ENCODE assay signal across 22 cellular contexts in genomic region chr1:206502403-206502802, GRCh38. TPM values are rescaled to one million over a fixed set of nuclear protein-coding genes. Genes with fewer than 3 reads are reported as not detected.
"Had no signal": no experiment of that assay in that cellular context is flagged by ENCODE, and none has a peak within 500 bp of the region (broad histone marks: within the 10 kb centered on the region; RNA-seq: fewer than 3 reads in every experiment).

No MANE protein-coding gene starts in this region.

- H3K4me3 Mint-ChIP-seq: memory B cell; naive B cell; neural progenitor cell; stimulated activated naive CD8-positive, alpha-beta T cell treated with anti-CD3 and anti-CD28 coated beads, Interleukin-15, Interleukin-2, amounts not matched to agents 100 ng/mL and 50 ng/mL, for 24 hours had no signal

- H3K9me3 ChIP-seq: adrenal gland, gastroesophageal sphincter, heart left ventricle, mucosa of descending colon, psoas muscle had no signal

- H2AFZ ChIP-seq: neural progenitor cell had no signal

- H3K36me3 ChIP-seq: adrenal gland, cardiac muscle cell, gastroesophageal sphincter, neural progenitor cell had no signal

- DNase-seq: activated CD8-positive, alpha-beta memory T cell treated with anti-CD3 and anti-CD28 coated beads for 24 hours; activated CD8-positive, alpha-beta memory T cell treated with anti-CD3 and anti-CD28 coated beads, Interleukin-2, amount 50 U/mL, for 48 hours; activated effector memory CD4-positive, alpha-beta T cell treated with anti-CD3 and anti-CD28 coated beads, Interleukin-2, amount 50 U/mL, for 16 hours; activated T-cell treated with anti-CD3 and anti-CD28 coated beads, Interleukin-2, amount 50 U/mL, for 48 hours; adrenal gland; dorsolateral prefrontal cortex; left ventricle myocardium superior; naive B cell; right cardiac atrium; stimulated activated CD4-positive, alpha-beta T cell treated with anti-CD3 and anti-CD28 coated beads, Interleukin-15, amount 100 ng/mL, for 24 hours; stimulated activated CD4-positive, alpha-beta T cell treated with anti-CD3 and anti-CD28 coated beads, Interleukin-2, amount 100 ng/mL, for 48 hours had no signal

- H3K27ac ChIP-seq: dorsolateral prefrontal cortex, epithelial cell of prostate, neural progenitor cell had no signal

- H3K36me3 Mint-ChIP-seq: activated naive CD4-positive, alpha-beta T cell treated with anti-CD3 and anti-CD28 coated beads, Interleukin-2, amount 50 U/mL, for 72 hours; naive B cell; neural progenitor cell had no signal

- H3K4me3 ChIP-seq: adrenal gland, cardiac muscle cell, dorsolateral prefrontal cortex, gastroesophageal sphincter, heart left ventricle, mucosa of descending colon, neural progenitor cell, psoas muscle had no signal

- H3K9me3 Mint-ChIP-seq: activated naive CD4-positive, alpha-beta T cell treated with anti-CD3 and anti-CD28 coated beads, Interleukin-2, amount 50 U/mL, for 72 hours; memory B cell; naive B cell; neural progenitor cell; stimulated activated naive CD8-positive, alpha-beta T cell treated with anti-CD3 and anti-CD28 coated beads, Interleukin-15, Interleukin-2, amounts not matched to agents 100 ng/mL and 50 ng/mL, for 24 hours had no signal

- H3K4me2 ChIP-seq: neural progenitor cell had no signal

- H3K27me3 Mint-ChIP-seq: memory B cell had no signal

- H3K27me3 ChIP-seq: adrenal gland, cardiac muscle cell had no signal

- H3K27ac Mint-ChIP-seq: activated naive CD4-positive, alpha-beta T cell treated with anti-CD3 and anti-CD28 coated beads, Interleukin-2, amount 50 U/mL, for 72 hours; memory B cell; neural progenitor cell; stimulated activated naive CD8-positive, alpha-beta T cell treated with anti-CD3 and anti-CD28 coated beads, Interleukin-15, Interleukin-2, amounts not matched to agents 100 ng/mL and 50 ng/mL, for 24 hours had no signal

- H3K9ac ChIP-seq: neural progenitor cell had no signal

- ATAC-seq: activated naive CD4-positive, alpha-beta T cell treated with anti-CD3 and anti-CD28 coated beads, Interleukin-2, amount 50 U/mL, for 72 hours; gastroesophageal sphincter; left ventricle myocardium superior; mucosa of descending colon; psoas muscle had no signal

RNA-seq across cellular contexts. Expression of gene RASSF5, which starts 4.9 kb away (rescaled TPM):
- total RNA-seq: osteocyte had no signal
